In the genomic region with DNA sequence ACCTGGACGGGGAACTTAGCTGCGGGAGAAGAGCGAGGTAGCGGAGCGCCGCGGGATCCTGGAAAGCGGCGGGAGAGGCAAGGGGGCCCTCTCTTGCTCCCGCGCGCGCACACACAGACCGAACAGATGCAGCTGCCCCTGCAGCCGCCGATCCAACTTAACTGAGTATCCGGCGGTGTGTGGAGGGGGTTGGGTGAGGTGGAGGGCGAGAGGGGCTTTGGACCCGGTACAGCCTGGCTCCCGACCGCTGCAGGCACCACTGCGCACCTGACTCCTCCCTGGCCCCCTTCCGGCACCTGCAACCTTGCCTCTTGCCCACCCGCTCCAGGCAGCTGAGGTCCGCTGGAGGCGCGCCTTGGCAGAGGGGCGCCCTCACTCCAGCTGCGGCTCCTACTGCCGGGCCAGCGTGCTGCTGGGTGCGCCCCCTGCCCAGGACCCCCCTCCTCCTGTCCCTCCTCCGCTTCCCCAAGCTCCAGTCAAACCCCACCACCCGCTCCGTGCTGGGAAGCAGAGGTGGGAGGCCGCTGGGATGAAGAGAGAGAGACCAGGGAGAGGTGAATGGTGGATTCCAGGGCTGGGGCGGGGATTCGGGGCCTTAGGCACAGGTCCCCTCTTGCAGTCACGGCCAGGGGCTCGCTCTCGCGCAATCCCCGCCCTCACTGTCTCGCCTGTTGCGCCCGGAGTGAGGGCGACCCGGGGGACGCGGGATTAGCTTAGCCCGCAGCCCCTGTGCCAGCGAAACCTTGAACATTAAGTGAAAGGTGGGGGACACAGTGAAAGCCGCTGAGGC, we compare ENCODE assay signal across 21 cellular contexts. TPM values are rescaled to one million over a fixed set of nuclear protein-coding genes. Genes with fewer than 3 reads are reported as not detected.
DNase-seq lines count a peak whose midpoint lies in the region; ATAC-seq, FAIRE-seq and TF ChIP-seq lines count a peak whose summit lies in the region.
"Had no signal": no experiment of that assay in that cellular context is flagged by ENCODE, and none has a peak within 500 bp of the region (broad histone marks: within the 10 kb centered on the region; RNA-seq: fewer than 3 reads in every experiment).

No MANE protein-coding gene starts in this region.

- peaks cover 81 to 91% (median 87%) of the 10 kb centered on the region in 4 experiments for H3K27me3 ChIP-seq in H1 (replicated peaks in 1 of 4; ENCODE audit: control insufficient read depth in 3 of 4, extremely low read depth in 1 of 4, insufficient read depth in 3 of 4, low read length in 3 of 4)

- H3K23me2 ChIP-seq in H1 (ENCODE audit: low read depth, low read length): peaks cover 21% of the 10 kb centered on the region; the same call in 1 of the 2 replicates

- peak overlapping the region; percentile 75 to 94 for H3K4me2 ChIP-seq in H1 (ENCODE audit: insufficient read depth in 1 of 2, low read depth in 2 of 2, low read length in 2 of 2)

- no peak for TF ChIP-seq EP300 in H1 (IDR thresholded peaks at IDR 0.05; ENCODE audit: borderline replicate concordance in 1 of 2, low read depth in 2 of 2, low read length in 2 of 2)

- H4K91ac ChIP-seq in H1 (replicated peaks; ENCODE audit: insufficient read length, low read length): no peak overlapping the region

- no peak overlapping the region for H4K5ac ChIP-seq in H1 (ENCODE audit: insufficient read length, low read depth, low read length)

- peaks cover 7 to 19% of the 10 kb centered on the region in 2 experiments for H4K20me1 ChIP-seq in H1 (replicated peaks in 1 of 2; ENCODE audit: control insufficient read depth in 1 of 2, insufficient read depth in 2 of 2, low read length in 2 of 2)

- DNase-seq in Right ventricle myocardium superior: peak; percentile 30
- no peak for DNase-seq in Right ventricle myocardium inferior (ENCODE audit: missing footprints)
- peak in 1 of 2 experiments; percentile 74 for DNase-seq in H1 (ENCODE audit: low read depth in 1 of 2, low spot score in 2 of 2)
- DNase-seq in mucosa of descending colon: peak in 2 of 3 donors; percentile 16 to 29
- no peak for DNase-seq in dedifferentiated amniotic fluid mesenchymal stem cell (ENCODE audit: extremely low spot score)
- DNase-seq in DMS79 (lab: John Stamatoyannopoulos, UW): no peak
- no peak for DNase-seq in NCI-H774 (lab: John Stamatoyannopoulos, UW)
- DNase-seq: activated CD4-positive, alpha-beta memory T cell treated with anti-CD3 and anti-CD28 coated beads, Interleukin-2, amount 10 ng/mL, durations not matched to agents 7 days and 5 days; effector CD8-positive, alpha-beta T cell; GOT3; left ventricle myocardium superior; naive thymus-derived CD4-positive, alpha-beta T cell; NCI-H187 treated with DMSO at 0.1 percent for 48 hours; RPMI8226; uterus had no signal

- no peak overlapping the region for H3K9ac ChIP-seq in H1 (replicated peaks in 1 of 4; ENCODE audit: extremely low read depth in 1 of 4, low read depth in 3 of 4, low read length in 3 of 4)

- no peak overlapping the region for H2AK5ac ChIP-seq in H1 (ENCODE audit: low read depth, low read length)

- no peak for TF ChIP-seq RAD21 in H1 (IDR thresholded peaks at IDR 0.05 in 1 of 2, conservative IDR thresholded peaks at IDR 0.05 in 1 of 2; ENCODE audit: low read depth in 2 of 2, low read length in 2 of 2)

- no peaks in the 10 kb centered on the region for H3K79me2 ChIP-seq in H1 (ENCODE audit: control insufficient read depth in 1 of 2, insufficient read depth in 2 of 2, low read length in 2 of 2)

- TF ChIP-seq POLR2A in H1 (IDR thresholded peaks at IDR 0.05; ENCODE audit: control extremely low read depth in 1 of 2, low read depth in 2 of 2, low read length in 2 of 2): no peak

- no peak overlapping the region for H2BK20ac ChIP-seq in H1 (ENCODE audit: low read length)

- H3K23ac ChIP-seq in H1 (ENCODE audit: insufficient read length): no peak overlapping the region

- H4K8ac ChIP-seq in H1 (ENCODE audit: extremely low read depth, insufficient read depth, low read length): peak overlapping the region; percentile 41; the same call in 1 of the 2 replicates

- H3K9me3 ChIP-seq in H1 (ENCODE audit: insufficient read depth in 2 of 2, low read depth in 1 of 2, low read length in 1 of 2) (peaks cover 9 to 14% of the 10 kb centered on the region in 2 experiments; a peak in 3 of 4 replicates), mucosa of descending colon (peaks cover 5% of the 10 kb centered on the region)

- no peak for FAIRE-seq in H1 (lab: Jason Lieb, UNC)
- FAIRE-seq: bronchial epithelial cell, GM12891 had no signal

- H2AFZ ChIP-seq in H1 (ENCODE audit: low read length): no peak overlapping the region

- intact Hi-C loops in Right ventricle myocardium superior (cut with DNase I): no loop called here
- intact Hi-C loops in Right ventricle myocardium inferior (cut with DNase I): no loop called here
- intact Hi-C loops in mucosa of descending colon (cut with DNase I, micrococcal nuclease): no loop called here

- peak overlapping the region; percentile 37 to 65 (median 39) for H3K4me3 ChIP-seq in H1 (ENCODE audit: extremely low read depth in 1 of 4, insufficient read depth in 2 of 4, low read depth in 3 of 4, low read length in 4 of 4)
- no peak overlapping the region for H3K4me3 ChIP-seq in mucosa of descending colon

- H3K4ac ChIP-seq in H1 (replicated peaks; ENCODE audit: insufficient read length, low read depth, low read length): no peak overlapping the region

- H2BK15ac ChIP-seq in H1 (ENCODE audit: low read length): no peak overlapping the region

- CTCF ChIA-PET in H1 (lab: Charles Lee; ENCODE audit: partially characterized antibody): interaction anchor here (0.7 to 1.4 kb wide), 6 partner anchors 26 to 855 kb away, joined by 3 to 4 read pairs (median 3); no protein-coding TSS in a partner anchor

- POLR2A ChIA-PET in H1 (lab: Charles Lee; ENCODE audit: partially characterized antibody): interaction anchor here (1.1 to 1.2 kb wide), 2 partner anchors 15 to 64 kb away, joined by 3 to 4 read pairs; no protein-coding TSS in a partner anchor

- no peak overlapping the region; the same call in 1 of the 2 replicates for H3K18ac ChIP-seq in H1 (ENCODE audit: extremely low read depth, low read length)

- no peak overlapping the region for H2BK12ac ChIP-seq in H1 (ENCODE audit: low read depth, low read length)

- TF ChIP-seq CTCF in H1 (IDR thresholded peaks at IDR 0.05; ENCODE audit: control extremely low read depth in 1 of 3, insufficient read depth in 1 of 3, low read depth in 1 of 3, low read length in 3 of 3) (no peak), mucosa of descending colon (IDR thresholded peaks at IDR 0.05) (no peak)

- H3K36me3 ChIP-seq in H1 (ENCODE audit: control insufficient read depth in 2 of 4, insufficient read depth in 4 of 4, low read length in 3 of 4): peaks cover 0 to 14% (median 0%) of the 10 kb centered on the region in 4 experiments; a peak in 1 of 8 replicates
- H3K36me3 ChIP-seq in mucosa of descending colon (ENCODE audit: low read depth): no peaks in the 10 kb centered on the region
- H3K36me3 ChIP-seq: uterus had no signal

- H2BK120ac ChIP-seq in H1 (replicated peaks; ENCODE audit: low read depth, low read length): no peak overlapping the region

- no peaks in the 10 kb centered on the region for H3K79me1 ChIP-seq in H1 (ENCODE audit: low read depth, low read length)

- WGBS in H1 (ENCODE audit: extremely low coverage in 1 of 2, insufficient coverage in 1 of 2, insufficient read length in 1 of 2, insufficient replicate concordance in 2 of 2, low coverage in 1 of 2, low lambda C conversion rate in 2 of 2, missing lambda C conversion rate in 1 of 2), 2 experiments: 2% methylated on average over 27 of the region's 54 CpGs; no CpG with 5 or more reads in 1 of the 2 experiments

- peaks cover 0 to 16% (median 9%) of the 10 kb centered on the region in 4 experiments; a peak in 6 of 7 replicates for H3K4me1 ChIP-seq in H1 (replicated peaks in 1 of 4; ENCODE audit: control insufficient read depth in 3 of 4, insufficient read depth in 4 of 4, low read length in 3 of 4)
- no peaks in the 10 kb centered on the region for H3K4me1 ChIP-seq in mucosa of descending colon (ENCODE audit: low read depth)
- H3K4me1 ChIP-seq: uterus had no signal

- no peak overlapping the region for H2BK5ac ChIP-seq in H1 (ENCODE audit: low read depth, low read length)

- no peak overlapping the region for H3K27ac ChIP-seq in H1 (ENCODE audit: low read depth, low read length)
- H3K27ac ChIP-seq: uterus had no signal

- no peak overlapping the region for H3K14ac ChIP-seq in H1 (ENCODE audit: insufficient read length)

- ATAC-seq in Right ventricle myocardium superior (ENCODE audit: poor library complexity) (no peak), Right ventricle myocardium inferior (no peak), mucosa of descending colon (no peak), GM21423 (IDR thresholded peaks at IDR 0.05; ENCODE audit: unreplicated experiment) (no peak)
- ATAC-seq: naive thymus-derived CD4-positive, alpha-beta T cell had no signal

- no peak overlapping the region for H3K56ac ChIP-seq in H1 (replicated peaks; ENCODE audit: insufficient read length, low read depth, low read length)

TF ChIP-seq in H1, 55 proteins besides CTCF, POLR2A, EP300 and RAD21 (continues in another document):
- TF ChIP-seq, protein P1, sequence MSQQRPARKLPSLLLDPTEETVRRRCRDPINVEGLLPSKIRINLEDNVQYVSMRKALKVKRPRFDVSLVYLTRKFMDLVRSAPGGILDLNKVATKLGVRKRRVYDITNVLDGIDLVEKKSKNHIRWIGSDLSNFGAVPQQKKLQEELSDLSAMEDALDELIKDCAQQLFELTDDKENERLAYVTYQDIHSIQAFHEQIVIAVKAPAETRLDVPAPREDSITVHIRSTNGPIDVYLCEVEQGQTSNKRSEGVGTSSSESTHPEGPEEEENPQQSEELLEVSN (IDR thresholded peaks at IDR 0.05): no peak
- no peak for TF ChIP-seq SAP30 (IDR thresholded peaks at IDR 0.05; ENCODE audit: insufficient read depth, insufficient replicate concordance, low read length)
- TF ChIP-seq TCF12 (IDR thresholded peaks at IDR 0.05; ENCODE audit: low read depth, low read length): no peak
- TF ChIP-seq SIRT6 (IDR thresholded peaks at IDR 0.05; ENCODE audit: low read length): no peak
- no peak for TF ChIP-seq SP4 (IDR thresholded peaks at IDR 0.05; ENCODE audit: low read length)
- no peak for TF ChIP-seq HDAC6 (IDR thresholded peaks at IDR 0.05; ENCODE audit: low read depth, low read length)

RNA-seq across cellular contexts. Expression of a gene that starts 2.6 kb away (rescaled TPM):
- total RNA-seq in Right ventricle myocardium superior (0.16 TPM), Right ventricle myocardium inferior (0.24 TPM), mucosa of descending colon (1 to 10 TPM; 1.8 to 2.5 (median 1.9) TPM)
- total RNA-seq in H1 (2021; fragmentation: NEBNext Ultra II Directional; extraction: Animal tissue kit (Norgen Biotek cat#: 25700)): 0.19 TPM in 2 replicates
- polyA plus RNA-seq in H1 (2011; rRNA removed): 0.17 and 0.33 TPM in 2 replicates
- 0.41 TPM for polyA plus RNA-seq in H1 (2011; cell fraction: cytosol; rRNA removed)
- 0.80 TPM for polyA plus RNA-seq in H1 (2011; cell fraction: nucleus; rRNA removed)
- polyA plus RNA-seq in H1 (2012, experiment 1 of 2): 0.13 to 0.27 TPM (median 0.20 TPM) in 4 replicates
- polyA plus RNA-seq in H1 (2012, experiment 2 of 2): 0.29 TPM
- polyA plus RNA-seq in H1 (2013, experiment 1 of 2): 0.06 TPM
- polyA plus RNA-seq in H1 (2013, experiment 2 of 2): 0.26 TPM
- polyA minus RNA-seq in H1 (2011; rRNA and poly(A)+ RNA removed): 0.46 and 1.3 TPM in 2 replicates
- not detected for polyA minus RNA-seq in H1 (2011; cell fraction: cytosol; rRNA and poly(A)+ RNA removed)
- 7.1 TPM for polyA minus RNA-seq in H1 (2011; cell fraction: nucleus; rRNA and poly(A)+ RNA removed)
- total RNA-seq: activated CD4-positive, alpha-beta memory T cell treated with anti-CD3 and anti-CD28 coated beads, Interleukin-2, amount 10 ng/mL, durations not matched to agents 7 days and 5 days; bronchial epithelial cell; LHCN-M2; naive thymus-derived CD4-positive, alpha-beta T cell; renal cortical epithelial cell had no signal
- polyA plus RNA-seq: fibroblast of lung; naive thymus-derived CD4-positive, alpha-beta T cell had no signal

Comparison
In these comparisons a context has a peak if more than half of its experiments do, and no peak if none do; other contexts are left out.
1. DNase-seq: peak in Right ventricle myocardium superior (single experiment) and mucosa of descending colon (2 of 3); none in Right ventricle myocardium inferior (single experiment), dedifferentiated amniotic fluid mesenchymal stem cell (single experiment), DMS79 (single experiment) and NCI-H774 (single experiment).